Comparison of ENCODE assay signal across 8 cellular contexts in the genomic region with DNA sequence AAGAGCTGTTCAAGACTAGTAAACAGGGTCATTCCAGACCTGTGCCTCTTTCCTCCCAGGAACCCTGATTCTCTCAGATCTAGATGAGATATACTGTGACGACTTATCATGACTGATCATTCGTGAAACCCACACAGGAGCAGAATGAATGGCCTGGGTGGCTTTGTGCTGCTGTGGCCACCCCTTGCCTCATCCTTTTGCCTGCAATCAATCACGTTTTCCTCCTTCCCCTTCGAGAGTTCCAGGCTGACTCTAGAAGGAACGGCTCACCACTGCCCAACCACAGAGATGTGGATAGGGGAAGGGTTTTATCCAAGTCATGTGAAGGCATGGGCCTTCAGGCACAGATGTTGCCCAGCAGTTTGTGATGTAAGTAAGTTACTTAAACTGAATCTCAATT. TPM values are rescaled to one million over a fixed set of nuclear protein-coding genes. Genes with fewer than 3 reads are reported as not detected.
DNase-seq lines count a peak whose midpoint lies in the region; ATAC-seq and TF ChIP-seq lines count a peak whose summit lies in the region.

No MANE protein-coding gene starts in this region.

- ATAC-seq in GM18511 (IDR thresholded peaks at IDR 0.05; ENCODE audit: unreplicated experiment) (peak; percentile 28), HG02981 (IDR thresholded peaks at IDR 0.05; ENCODE audit: unreplicated experiment) (peak; percentile 37), thoracic aorta (ENCODE audit: insufficient number of reproducible peaks, low FRiP score, low read depth) (no peak)
- ATAC-seq in activated T-cell treated with anti-CD3 and anti-CD28 coated beads, Interleukin-2, amount 50 U/mL, for 72 hours (replicated peaks in 1 of 2): peak; percentile 76

- H3K4me3 Mint-ChIP-seq in activated T-cell treated with anti-CD3 and anti-CD28 coated beads, Interleukin-2, amount 50 U/mL, for 72 hours: peak overlapping the region; percentile 95 to 98

- H3K36me3 ChIP-seq in thoracic aorta: peaks cover 8% of the 10 kb centered on the region

- peaks cover 52 to 85% of the 10 kb centered on the region in 2 donors for H3K4me1 ChIP-seq in thoracic aorta (ENCODE audit: control insufficient read depth in 1 of 2, low read depth in 2 of 2)

- peaks cover 4 to 16% of the 10 kb centered on the region in 2 donors for H3K36me3 Mint-ChIP-seq in activated T-cell treated with anti-CD3 and anti-CD28 coated beads, Interleukin-2, amount 50 U/mL, for 72 hours (ENCODE audit: insufficient read depth in 2 of 2)

- peaks cover 100% of the 10 kb centered on the region for H3K4me1 Mint-ChIP-seq in activated T-cell treated with anti-CD3 and anti-CD28 coated beads, Interleukin-2, amount 50 U/mL, for 72 hours (ENCODE audit: low read depth)

- H3K27me3 Mint-ChIP-seq in activated T-cell treated with anti-CD3 and anti-CD28 coated beads, Interleukin-2, amount 50 U/mL, for 72 hours (ENCODE audit: low read depth): no peaks in the 10 kb centered on the region

- H3K9me3 ChIP-seq in thoracic aorta: no peaks in the 10 kb centered on the region

- peak overlapping the region; percentile 98 for H3K27ac Mint-ChIP-seq in activated T-cell treated with anti-CD3 and anti-CD28 coated beads, Interleukin-2, amount 50 U/mL, for 72 hours

- peak overlapping the region; percentile 69 to 76 for H3K27ac ChIP-seq in thoracic aorta

- H3K27me3 ChIP-seq in thoracic aorta (replicated peaks; ENCODE audit: insufficient read depth): no peaks in the 10 kb centered on the region

- H3K9me3 Mint-ChIP-seq in activated T-cell treated with anti-CD3 and anti-CD28 coated beads, Interleukin-2, amount 50 U/mL, for 72 hours: no peaks in the 10 kb centered on the region

- TF ChIP-seq CTCF in thoracic aorta (IDR thresholded peaks at IDR 0.05): no peak

- DNase-seq in activated T-cell treated with anti-CD3 and anti-CD28 coated beads, Interleukin-2, amount 50 U/mL, for 72 hours: peak; percentile 82 to 85
- peak; percentile 60 for DNase-seq in medulla oblongata (ENCODE audit: extremely low spot score)
- DNase-seq in thoracic aorta (ENCODE audit: low spot score): no peak
- no peak for DNase-seq in retina
- no peak for DNase-seq in cortex of kidney (lab: John Stamatoyannopoulos, UW)
- no peak for DNase-seq in effector CD8-positive, alpha-beta T cell (lab: John Stamatoyannopoulos, UW)

- no peak overlapping the region for H3K4me3 ChIP-seq in thoracic aorta

RNA-seq across cellular contexts. Expression of a gene that starts 5.8 kb away (rescaled TPM):
- total RNA-seq in activated T-cell treated with anti-CD3 and anti-CD28 coated beads, Interleukin-2, amount 50 U/mL, for 72 hours: 100 to 1,000 TPM; 127 to 171 TPM
- 100 to 1,000 TPM; 207 to 349 TPM for total RNA-seq in thoracic aorta

Comparison
In these comparisons a context has a peak if more than half of its experiments do, and no peak if none do; other contexts are left out.
1. DNase-seq: peak in activated T-cell treated with anti-CD3 and anti-CD28 coated beads, Interleukin-2, amount 50 U/mL, for 72 hours (2 of 2) and medulla oblongata (single experiment); none in thoracic aorta (single experiment), retina (single experiment), cortex of kidney (single experiment) and effector CD8-positive, alpha-beta T cell (single experiment).